ENCODE assay signal across 11 cellular contexts in the genomic region with DNA sequence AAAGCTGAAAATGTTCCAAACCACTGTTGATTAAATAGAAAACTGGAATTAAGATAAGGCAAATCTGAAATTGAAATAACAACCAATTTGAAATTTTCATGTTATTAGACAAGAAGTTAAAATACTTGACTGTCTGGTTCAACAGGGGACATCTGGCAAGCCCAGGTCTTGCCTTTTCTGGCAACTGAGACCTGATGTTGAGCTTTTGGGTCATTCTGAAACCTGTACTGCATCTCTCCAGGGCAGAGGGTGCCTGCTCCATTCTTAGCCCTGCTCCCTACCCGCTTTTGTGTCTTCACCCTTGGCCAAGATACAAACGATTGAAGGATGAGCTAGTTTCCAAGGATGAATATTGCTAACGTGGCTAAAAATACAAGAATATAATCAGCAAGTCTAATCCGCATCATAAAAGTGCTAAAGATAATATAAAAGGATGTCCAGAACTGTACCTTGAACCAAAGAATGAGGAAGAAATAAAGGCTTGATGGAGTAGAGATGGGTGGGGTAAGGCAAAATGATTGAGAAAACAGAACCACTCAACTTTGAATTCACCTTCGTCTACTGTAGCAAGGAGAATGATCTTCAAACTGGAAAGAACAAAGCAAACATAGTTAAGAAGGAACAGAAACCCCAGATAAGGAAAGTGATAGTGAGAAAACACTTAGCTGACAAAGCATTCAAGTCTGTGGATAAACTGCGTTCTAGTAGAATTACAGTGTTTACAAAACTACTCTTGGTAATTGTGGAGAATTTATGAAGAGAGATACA.
DNase-seq lines count a peak whose midpoint lies in the region; ATAC-seq, FAIRE-seq and TF ChIP-seq lines count a peak whose summit lies in the region.
"Had no signal": no experiment of that assay in that cellular context is flagged by ENCODE, and none has a peak within 500 bp of the region (broad histone marks: within the 10 kb centered on the region; RNA-seq: fewer than 3 reads in every experiment).

No MANE protein-coding gene starts in this region.

- H3K4me3 ChIP-seq in MM.1S (ENCODE audit: low read length) = peak overlapping the region; percentile 45

- no peak for TF ChIP-seq CTCF in MM.1S (IDR thresholded peaks at IDR 0.05; ENCODE audit: low read length)

- peak overlapping the region; percentile 96 for H3K27ac ChIP-seq in MM.1S (ENCODE audit: low read length)

- no peaks in the 10 kb centered on the region for H3K36me3 ChIP-seq in MM.1S (replicated peaks; ENCODE audit: insufficient read depth, low read length)

- FAIRE-seq in GM12891 (lab: Jason Lieb, UNC) = peak; percentile 95

- H3K27me3 ChIP-seq in MM.1S (replicated peaks; ENCODE audit: insufficient read depth, low read length) = no peaks in the 10 kb centered on the region

- no peak for TF ChIP-seq POLR2A in GM12891 (IDR thresholded peaks at IDR 0.05; ENCODE audit: low read depth, low read length)

- peaks cover 51% of the 10 kb centered on the region for H3F3A ChIP-seq in MM.1S (ENCODE audit: insufficient read depth, low read length)

- DNase-seq in GM12891 (ENCODE audit: insufficient read length, low spot score) (no peak), MM.1S (peak; percentile 90), NCI-H2171 treated with DMSO at 0.1 percent for 48 hours (lab: John Stamatoyannopoulos, UW) (no peak), NCI-H2171 (lab: John Stamatoyannopoulos, UW) (no peak), activated gamma-delta T cell (lab: John Stamatoyannopoulos, UW) (no peak), cerebellar nuclear complex (lab: John Stamatoyannopoulos, UW) (no peak)
- DNase-seq: activated CD4-positive, alpha-beta T cell treated with anti-CD3 and anti-CD28 coated beads for 4 hours; nephron progenitor cell; SHP77 treated with DMSO at 0.1 percent for 48 hours had no signal

- peaks cover 77% of the 10 kb centered on the region for H3K4me1 ChIP-seq in MM.1S (ENCODE audit: low read length)

- ATAC-seq in GM19463 (IDR thresholded peaks at IDR 0.05; ENCODE audit: unreplicated experiment) (peak; percentile 54), HG02970 (IDR thresholded peaks at IDR 0.05; ENCODE audit: low FRiP score, unreplicated experiment) (peak; percentile 68)

- H3K9me3 ChIP-seq in MM.1S (replicated peaks; ENCODE audit: insufficient read depth, low read length) = no peaks in the 10 kb centered on the region

- peak overlapping the region; percentile 77 for H3K4me2 ChIP-seq in MM.1S (ENCODE audit: low read depth, low read length)

- no peaks in the 10 kb centered on the region for H3K79me2 ChIP-seq in MM.1S (ENCODE audit: low read length)

- H2AFZ ChIP-seq in MM.1S (ENCODE audit: low read length) = peak overlapping the region; percentile 13; the same call in 1 of the 2 replicates

- no peaks in the 10 kb centered on the region for H4K20me1 ChIP-seq in MM.1S (ENCODE audit: insufficient read depth, low read length)

- H3K9me2 ChIP-seq in MM.1S (replicated peaks; ENCODE audit: insufficient read depth, low read length) = no peaks in the 10 kb centered on the region

- H3K9ac ChIP-seq in MM.1S (ENCODE audit: low read length) = peak overlapping the region; percentile 53

TF ChIP-seq in GM12891, 5 proteins besides CTCF, POLR2A, EP300 and RAD21:
- TF ChIP-seq TAF1 (IDR thresholded peaks at IDR 0.05; ENCODE audit: low read depth, low read length) (no peak), SPI1 (IDR thresholded peaks at IDR 0.05; ENCODE audit: low read depth, low read length) (peak; percentile 92)
